In genomic region chr12:55570689-55571088, GRCh38 we compare ENCODE assay signal across 16 cellular contexts. TPM values are rescaled to one million over a fixed set of nuclear protein-coding genes. Genes with fewer than 3 reads are reported as not detected.
"Had no signal": no experiment of that assay in that cellular context is flagged by ENCODE, and none has a peak within 500 bp of the region (broad histone marks: within the 10 kb centered on the region; RNA-seq: fewer than 3 reads in every experiment).

No MANE protein-coding gene starts in this region.

RNA-seq across cellular contexts. Expression of gene OR2AP1, which starts 1.6 kb away (rescaled TPM):
- total RNA-seq: stomach, subcutaneous adipose tissue, suprapubic skin, temporal lobe, testis, thoracic aorta, thyroid gland, tibial nerve, transverse colon, upper lobe of left lung, upper lobe of right lung, ureter, urinary bladder, uterus, vagina had no signal
- polyA plus RNA-seq: stomach, urinary bladder had no signal

RNA-seq across cellular contexts. Expression of gene OR6C4, which starts 21.3 kb away (rescaled TPM):
- total RNA-seq: stomach, subcutaneous adipose tissue, suprapubic skin, temporal lobe, testis, thoracic aorta, thyroid gland, tibial nerve, transverse colon, upper lobe of left lung, upper lobe of right lung, ureter, urinary bladder, uterus, vagina had no signal
- polyA plus RNA-seq: stomach, thymus, urinary bladder had no signal
